ENCODE assay signal across 1 cellular context in the genomic region with DNA sequence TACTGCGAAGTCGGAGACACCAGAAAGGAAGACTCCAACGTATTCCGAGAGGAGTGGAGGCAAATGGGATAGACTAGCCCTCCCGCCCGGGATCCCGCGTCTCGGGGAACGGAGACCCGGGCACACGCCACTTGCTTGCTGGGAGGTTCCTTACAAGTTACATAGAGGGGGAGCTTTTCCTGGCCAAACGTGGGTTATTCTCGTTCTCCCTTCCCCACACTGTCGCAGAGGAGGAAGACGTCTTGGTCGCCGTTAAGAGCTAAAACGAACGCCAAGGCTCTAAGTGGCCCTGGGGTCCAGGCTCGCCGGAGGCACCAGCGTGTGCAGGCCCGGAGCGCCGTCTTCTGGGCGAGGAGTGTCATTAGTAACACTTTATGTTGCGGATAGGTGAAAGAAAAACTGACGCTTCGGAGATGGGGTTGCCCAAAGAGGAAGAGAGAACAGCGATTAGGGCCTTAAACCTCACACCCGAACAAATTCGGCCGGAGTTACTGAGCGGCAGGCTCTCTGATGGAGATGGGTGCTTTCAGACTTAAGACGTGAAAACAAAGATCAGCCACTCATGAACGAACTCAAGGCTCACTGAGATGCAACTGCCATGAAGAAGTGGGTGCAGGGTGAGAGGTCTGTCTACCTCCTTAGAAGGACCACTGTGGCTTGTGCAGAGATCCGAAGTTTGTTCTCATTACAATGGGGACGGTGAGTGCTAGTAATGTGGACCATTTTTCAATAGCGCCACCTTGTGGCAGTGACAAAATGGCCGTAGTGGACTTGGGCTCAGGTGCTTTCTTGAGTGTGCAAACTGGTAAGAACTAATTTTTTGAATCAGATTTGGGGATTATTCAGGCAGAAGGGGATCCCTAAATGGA.
TF ChIP-seq lines count a peak whose summit lies in the region.

No MANE protein-coding gene starts in this region.

TF ChIP-seq in HepG2, 621 proteins besides CTCF, POLR2A, EP300 and RAD21 (continued from another document and continues in another):
- TF ChIP-seq, protein P1, sequence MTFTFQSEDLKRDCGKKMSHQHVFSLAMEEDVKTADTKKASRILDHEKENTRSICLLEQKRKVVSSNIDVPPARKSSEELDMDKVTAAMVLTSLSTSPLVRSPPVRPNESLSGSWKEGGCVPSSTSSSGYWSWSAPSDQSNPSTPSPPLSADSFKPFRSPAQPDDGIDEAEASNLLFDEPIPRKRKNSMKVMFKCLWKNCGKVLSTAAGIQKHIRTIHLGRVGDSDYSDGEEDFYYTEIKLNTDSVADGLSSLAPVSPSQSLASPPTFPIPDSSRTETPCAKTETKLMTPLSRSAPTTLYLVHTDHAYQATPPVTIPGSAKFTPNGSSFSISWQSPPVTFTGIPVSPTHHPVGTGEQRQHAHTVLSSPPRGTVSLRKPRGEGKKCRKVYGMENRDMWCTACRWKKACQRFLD (CRISPR knock-in tag; IDR thresholded peaks at IDR 0.05; ENCODE audit: borderline replicate concordance), result no peak; the same call in 1 of the 2 replicates
- TF ChIP-seq ASH2L (IDR thresholded peaks at IDR 0.05; ENCODE audit: insufficient read length, low read depth, low read length), result peak; percentile 53
- no peak for TF ChIP-seq ZBTB8A (CRISPR knock-in tag; IDR thresholded peaks at IDR 0.05; ENCODE audit: borderline replicate concordance, low read depth)
- peak; percentile 85; the same call in 1 of the 2 replicates for TF ChIP-seq ZNF446 (CRISPR knock-in tag; IDR thresholded peaks at IDR 0.05)
- TF ChIP-seq KDM5A (IDR thresholded peaks at IDR 0.05; ENCODE audit: borderline replicate concordance, low read length), result peak; percentile 28; the same call in 1 of the 2 replicates
- peak; percentile 20; the same call in 1 of the 2 replicates for TF ChIP-seq HMG20B (CRISPR knock-in tag; conservative IDR thresholded peaks at IDR 0.05)
- TF ChIP-seq HIVEP1 (CRISPR knock-in tag; IDR thresholded peaks at IDR 0.05), result peak; percentile 77
- TF ChIP-seq, protein P2, sequence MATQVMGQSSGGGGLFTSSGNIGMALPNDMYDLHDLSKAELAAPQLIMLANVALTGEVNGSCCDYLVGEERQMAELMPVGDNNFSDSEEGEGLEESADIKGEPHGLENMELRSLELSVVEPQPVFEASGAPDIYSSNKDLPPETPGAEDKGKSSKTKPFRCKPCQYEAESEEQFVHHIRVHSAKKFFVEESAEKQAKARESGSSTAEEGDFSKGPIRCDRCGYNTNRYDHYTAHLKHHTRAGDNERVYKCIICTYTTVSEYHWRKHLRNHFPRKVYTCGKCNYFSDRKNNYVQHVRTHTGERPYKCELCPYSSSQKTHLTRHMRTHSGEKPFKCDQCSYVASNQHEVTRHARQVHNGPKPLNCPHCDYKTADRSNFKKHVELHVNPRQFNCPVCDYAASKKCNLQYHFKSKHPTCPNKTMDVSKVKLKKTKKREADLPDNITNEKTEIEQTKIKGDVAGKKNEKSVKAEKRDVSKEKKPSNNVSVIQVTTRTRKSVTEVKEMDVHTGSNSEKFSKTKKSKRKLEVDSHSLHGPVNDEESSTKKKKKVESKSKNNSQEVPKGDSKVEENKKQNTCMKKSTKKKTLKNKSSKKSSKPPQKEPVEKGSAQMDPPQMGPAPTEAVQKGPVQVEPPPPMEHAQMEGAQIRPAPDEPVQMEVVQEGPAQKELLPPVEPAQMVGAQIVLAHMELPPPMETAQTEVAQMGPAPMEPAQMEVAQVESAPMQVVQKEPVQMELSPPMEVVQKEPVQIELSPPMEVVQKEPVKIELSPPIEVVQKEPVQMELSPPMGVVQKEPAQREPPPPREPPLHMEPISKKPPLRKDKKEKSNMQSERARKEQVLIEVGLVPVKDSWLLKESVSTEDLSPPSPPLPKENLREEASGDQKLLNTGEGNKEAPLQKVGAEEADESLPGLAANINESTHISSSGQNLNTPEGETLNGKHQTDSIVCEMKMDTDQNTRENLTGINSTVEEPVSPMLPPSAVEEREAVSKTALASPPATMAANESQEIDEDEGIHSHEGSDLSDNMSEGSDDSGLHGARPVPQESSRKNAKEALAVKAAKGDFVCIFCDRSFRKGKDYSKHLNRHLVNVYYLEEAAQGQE (IDR thresholded peaks at IDR 0.05; ENCODE audit: borderline replicate concordance in 1 of 2, low read depth in 1 of 2, low read length in 2 of 2), result no peak
- TF ChIP-seq, protein P3, sequence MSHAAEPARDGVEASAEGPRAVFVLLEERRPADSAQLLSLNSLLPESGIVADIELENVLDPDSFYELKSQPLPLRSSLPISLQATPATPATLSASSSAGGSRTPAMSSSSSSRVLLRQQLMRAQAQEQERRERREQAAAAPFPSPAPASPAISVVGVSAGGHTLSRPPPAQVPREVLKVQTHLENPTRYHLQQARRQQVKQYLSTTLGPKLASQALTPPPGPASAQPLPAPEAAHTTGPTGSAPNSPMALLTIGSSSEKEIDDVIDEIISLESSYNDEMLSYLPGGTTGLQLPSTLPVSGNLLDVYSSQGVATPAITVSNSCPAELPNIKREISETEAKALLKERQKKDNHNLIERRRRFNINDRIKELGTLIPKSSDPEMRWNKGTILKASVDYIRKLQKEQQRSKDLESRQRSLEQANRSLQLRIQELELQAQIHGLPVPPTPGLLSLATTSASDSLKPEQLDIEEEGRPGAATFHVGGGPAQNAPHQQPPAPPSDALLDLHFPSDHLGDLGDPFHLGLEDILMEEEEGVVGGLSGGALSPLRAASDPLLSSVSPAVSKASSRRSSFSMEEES (CRISPR knock-in tag; IDR thresholded peaks at IDR 0.05), result no peak
- TF ChIP-seq ZNF530 (CRISPR knock-in tag; IDR thresholded peaks at IDR 0.05; ENCODE audit: low read depth), result no peak
- TF ChIP-seq ZFP37 (CRISPR knock-in tag; IDR thresholded peaks at IDR 0.05; ENCODE audit: borderline replicate concordance), result 0 out of 2 replicates have a peak, but pooled peaks have one; percentile 27
- no peak for TF ChIP-seq ZNF335 (CRISPR knock-in tag; IDR thresholded peaks at IDR 0.05)
- TF ChIP-seq ZNF138 (CRISPR knock-in tag; IDR thresholded peaks at IDR 0.05; ENCODE audit: low read depth), result 0 out of 2 replicates have a peak, but pooled peaks have one; percentile 61
- TF ChIP-seq FOXK1 (CRISPR knock-in tag; IDR thresholded peaks at IDR 0.05; ENCODE audit: borderline replicate concordance, low read depth), result 0 out of 2 replicates have a peak, but pooled peaks have one; percentile 19
- TF ChIP-seq ZNF652 (CRISPR knock-in tag; IDR thresholded peaks at IDR 0.05; ENCODE audit: borderline replicate concordance, low read depth), result peak; percentile 68
- TF ChIP-seq NCOA5 (CRISPR knock-in tag; IDR thresholded peaks at IDR 0.05), result no peak
- TF ChIP-seq, protein P4, sequence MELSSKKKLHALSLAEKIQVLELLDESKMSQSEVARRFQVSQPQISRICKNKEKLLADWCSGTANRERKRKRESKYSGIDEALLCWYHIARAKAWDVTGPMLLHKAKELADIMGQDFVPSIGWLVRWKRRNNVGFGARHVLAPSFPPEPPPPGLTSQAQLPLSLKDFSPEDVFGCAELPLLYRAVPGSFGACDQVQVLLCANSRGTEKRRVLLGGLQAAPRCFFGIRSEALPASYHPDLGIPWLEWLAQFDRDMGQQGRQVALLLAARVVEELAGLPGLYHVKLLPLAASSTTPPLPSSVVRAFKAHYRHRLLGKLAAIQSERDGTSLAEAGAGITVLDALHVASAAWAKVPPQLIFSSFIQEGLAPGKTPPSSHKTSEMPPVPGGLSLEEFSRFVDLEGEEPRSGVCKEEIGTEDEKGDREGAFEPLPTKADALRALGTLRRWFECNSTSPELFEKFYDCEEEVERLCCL (CRISPR knock-in tag; IDR thresholded peaks at IDR 0.05; ENCODE audit: borderline replicate concordance), result 0 out of 2 replicates have a peak, but pooled peaks have one; percentile 57
- TF ChIP-seq, protein P5, sequence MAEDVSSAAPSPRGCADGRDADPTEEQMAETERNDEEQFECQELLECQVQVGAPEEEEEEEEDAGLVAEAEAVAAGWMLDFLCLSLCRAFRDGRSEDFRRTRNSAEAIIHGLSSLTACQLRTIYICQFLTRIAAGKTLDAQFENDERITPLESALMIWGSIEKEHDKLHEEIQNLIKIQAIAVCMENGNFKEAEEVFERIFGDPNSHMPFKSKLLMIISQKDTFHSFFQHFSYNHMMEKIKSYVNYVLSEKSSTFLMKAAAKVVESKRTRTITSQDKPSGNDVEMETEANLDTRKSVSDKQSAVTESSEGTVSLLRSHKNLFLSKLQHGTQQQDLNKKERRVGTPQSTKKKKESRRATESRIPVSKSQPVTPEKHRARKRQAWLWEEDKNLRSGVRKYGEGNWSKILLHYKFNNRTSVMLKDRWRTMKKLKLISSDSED (CRISPR knock-in tag; IDR thresholded peaks at IDR 0.05), result 0 out of 2 replicates have a peak, but pooled peaks have one; percentile 60
- TF ChIP-seq, protein P6, sequence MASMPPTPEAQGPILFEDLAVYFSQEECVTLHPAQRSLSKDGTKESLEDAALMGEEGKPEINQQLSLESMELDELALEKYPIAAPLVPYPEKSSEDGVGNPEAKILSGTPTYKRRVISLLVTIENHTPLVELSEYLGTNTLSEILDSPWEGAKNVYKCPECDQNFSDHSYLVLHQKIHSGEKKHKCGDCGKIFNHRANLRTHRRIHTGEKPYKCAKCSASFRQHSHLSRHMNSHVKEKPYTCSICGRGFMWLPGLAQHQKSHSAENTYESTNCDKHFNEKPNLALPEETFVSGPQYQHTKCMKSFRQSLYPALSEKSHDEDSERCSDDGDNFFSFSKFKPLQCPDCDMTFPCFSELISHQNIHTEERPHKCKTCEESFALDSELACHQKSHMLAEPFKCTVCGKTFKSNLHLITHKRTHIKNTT (CRISPR knock-in tag; IDR thresholded peaks at IDR 0.05), result 0 out of 2 replicates have a peak, but pooled peaks have one; percentile 27
- TF ChIP-seq THAP11 (CRISPR knock-in tag; IDR thresholded peaks at IDR 0.05), result no peak; the same call in 1 of the 2 replicates
- no peak for TF ChIP-seq HNRNPUL1 (IDR thresholded peaks at IDR 0.05; ENCODE audit: low read depth, low read length)
- peak; percentile 41 for TF ChIP-seq HNRNPLL (IDR thresholded peaks at IDR 0.05; ENCODE audit: low read depth, low read length, poor library complexity, severe bottlenecking)
- 0 out of 2 replicates have a peak, but pooled peaks have one; percentile 18 for TF ChIP-seq JUND (CRISPR knock-in tag; IDR thresholded peaks at IDR 0.05)
- TF ChIP-seq KLF15 (CRISPR knock-in tag; IDR thresholded peaks at IDR 0.05; ENCODE audit: borderline replicate concordance), result peak; percentile 41; the same call in 1 of the 2 replicates
- TF ChIP-seq, protein P7, sequence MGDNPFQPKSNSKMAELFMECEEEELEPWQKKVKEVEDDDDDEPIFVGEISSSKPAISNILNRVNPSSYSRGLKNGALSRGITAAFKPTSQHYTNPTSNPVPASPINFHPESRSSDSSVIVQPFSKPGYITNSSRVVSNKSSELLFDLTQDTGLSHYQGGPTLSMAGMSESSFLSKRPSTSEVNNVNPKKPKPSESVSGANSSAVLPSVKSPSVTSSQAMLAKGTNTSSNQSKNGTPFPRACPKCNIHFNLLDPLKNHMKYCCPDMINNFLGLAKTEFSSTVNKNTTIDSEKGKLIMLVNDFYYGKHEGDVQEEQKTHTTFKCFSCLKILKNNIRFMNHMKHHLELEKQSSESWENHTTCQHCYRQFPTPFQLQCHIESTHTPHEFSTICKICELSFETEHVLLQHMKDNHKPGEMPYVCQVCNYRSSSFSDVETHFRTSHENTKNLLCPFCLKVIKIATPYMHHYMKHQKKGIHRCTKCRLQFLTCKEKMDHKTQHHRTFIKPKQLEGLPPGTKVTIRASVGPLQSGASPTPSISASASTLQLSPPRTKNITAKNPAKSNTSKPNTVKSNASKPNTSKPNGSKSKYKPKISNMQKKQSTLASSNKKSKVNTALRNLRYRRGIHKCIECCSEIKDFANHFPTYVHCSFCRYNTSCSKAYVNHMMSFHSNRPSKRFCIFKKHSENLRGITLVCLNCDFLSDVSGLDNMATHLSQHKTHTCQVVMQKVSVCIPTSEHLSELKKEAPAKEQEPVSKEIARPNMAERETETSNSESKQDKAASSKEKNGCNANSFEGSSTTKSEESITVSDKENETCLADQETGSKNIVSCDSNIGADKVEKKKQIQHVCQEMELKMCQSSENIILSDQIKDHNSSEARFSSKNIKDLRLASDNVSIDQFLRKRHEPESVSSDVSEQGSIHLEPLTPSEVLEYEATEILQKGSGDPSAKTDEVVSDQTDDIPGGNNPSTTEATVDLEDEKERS (CRISPR knock-in tag; IDR thresholded peaks at IDR 0.05), result 0 out of 2 replicates have a peak, but pooled peaks have one; percentile 21
- TF ChIP-seq, protein P8, sequence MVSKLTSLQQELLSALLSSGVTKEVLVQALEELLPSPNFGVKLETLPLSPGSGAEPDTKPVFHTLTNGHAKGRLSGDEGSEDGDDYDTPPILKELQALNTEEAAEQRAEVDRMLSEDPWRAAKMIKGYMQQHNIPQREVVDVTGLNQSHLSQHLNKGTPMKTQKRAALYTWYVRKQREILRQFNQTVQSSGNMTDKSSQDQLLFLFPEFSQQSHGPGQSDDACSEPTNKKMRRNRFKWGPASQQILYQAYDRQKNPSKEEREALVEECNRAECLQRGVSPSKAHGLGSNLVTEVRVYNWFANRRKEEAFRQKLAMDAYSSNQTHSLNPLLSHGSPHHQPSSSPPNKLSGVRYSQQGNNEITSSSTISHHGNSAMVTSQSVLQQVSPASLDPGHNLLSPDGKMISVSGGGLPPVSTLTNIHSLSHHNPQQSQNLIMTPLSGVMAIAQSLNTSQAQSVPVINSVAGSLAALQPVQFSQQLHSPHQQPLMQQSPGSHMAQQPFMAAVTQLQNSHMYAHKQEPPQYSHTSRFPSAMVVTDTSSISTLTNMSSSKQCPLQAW (CRISPR knock-in tag; IDR thresholded peaks at IDR 0.05), result peak; percentile 51
- peak; percentile 86 for TF ChIP-seq ZNF350 (CRISPR knock-in tag; IDR thresholded peaks at IDR 0.05; ENCODE audit: borderline replicate concordance, low read depth)
- TF ChIP-seq, protein P9, sequence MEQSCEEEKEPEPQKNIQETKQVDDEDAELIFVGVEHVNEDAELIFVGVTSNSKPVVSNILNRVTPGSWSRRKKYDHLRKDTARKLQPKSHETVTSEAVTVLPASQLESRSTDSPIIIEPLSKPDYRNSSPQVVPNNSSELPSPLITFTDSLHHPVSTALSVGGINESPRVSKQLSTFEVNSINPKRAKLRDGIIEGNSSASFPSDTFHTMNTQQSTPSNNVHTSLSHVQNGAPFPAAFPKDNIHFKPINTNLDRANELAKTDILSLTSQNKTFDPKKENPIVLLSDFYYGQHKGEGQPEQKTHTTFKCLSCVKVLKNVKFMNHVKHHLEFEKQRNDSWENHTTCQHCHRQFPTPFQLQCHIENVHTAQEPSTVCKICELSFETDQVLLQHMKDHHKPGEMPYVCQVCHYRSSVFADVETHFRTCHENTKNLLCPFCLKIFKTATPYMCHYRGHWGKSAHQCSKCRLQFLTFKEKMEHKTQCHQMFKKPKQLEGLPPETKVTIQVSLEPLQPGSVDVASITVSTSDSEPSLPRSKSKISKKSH (CRISPR knock-in tag; IDR thresholded peaks at IDR 0.05; ENCODE audit: borderline replicate concordance), result peak; percentile 53; the same call in 1 of the 2 replicates
- TF ChIP-seq HDAC2 (CRISPR knock-in tag; IDR thresholded peaks at IDR 0.05), result peak; percentile 47; the same call in 1 of the 2 replicates
- TF ChIP-seq, protein P10, sequence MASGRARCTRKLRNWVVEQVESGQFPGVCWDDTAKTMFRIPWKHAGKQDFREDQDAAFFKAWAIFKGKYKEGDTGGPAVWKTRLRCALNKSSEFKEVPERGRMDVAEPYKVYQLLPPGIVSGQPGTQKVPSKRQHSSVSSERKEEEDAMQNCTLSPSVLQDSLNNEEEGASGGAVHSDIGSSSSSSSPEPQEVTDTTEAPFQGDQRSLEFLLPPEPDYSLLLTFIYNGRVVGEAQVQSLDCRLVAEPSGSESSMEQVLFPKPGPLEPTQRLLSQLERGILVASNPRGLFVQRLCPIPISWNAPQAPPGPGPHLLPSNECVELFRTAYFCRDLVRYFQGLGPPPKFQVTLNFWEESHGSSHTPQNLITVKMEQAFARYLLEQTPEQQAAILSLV (CRISPR knock-in tag; IDR thresholded peaks at IDR 0.05; ENCODE audit: borderline replicate concordance), result peak; percentile 80
- no peak for TF ChIP-seq FOXO1 (CRISPR knock-in tag; IDR thresholded peaks at IDR 0.05)
- peak; percentile 63 for TF ChIP-seq KAT8 (CRISPR knock-in tag; IDR thresholded peaks at IDR 0.05)
- TF ChIP-seq HOXD1 (CRISPR knock-in tag; IDR thresholded peaks at IDR 0.05), result peak; percentile 36; the same call in 1 of the 2 replicates
